Comparison of ENCODE assay signal across 28 cellular contexts in genomic region chr16:54808890-54809289, GRCh38.
"Had no signal": no experiment of that assay in that cellular context is flagged by ENCODE, and none has a peak within 500 bp of the region (broad histone marks: within the 10 kb centered on the region; RNA-seq: fewer than 3 reads in every experiment).

No MANE protein-coding gene starts in this region.

- H3K36me3 ChIP-seq: heart right ventricle, lower lobe of right lung, neural progenitor cell, neutrophil, right atrium auricular region, right lobe of liver, stomach, suprapubic skin, transverse colon, upper lobe of left lung, vagina had no signal

- H3K27me3 ChIP-seq: heart right ventricle, hepatocyte, neural progenitor cell, right atrium auricular region, right lobe of liver, stomach, suprapubic skin, transverse colon, upper lobe of left lung, vagina had no signal

- H3K27ac ChIP-seq: heart right ventricle, hepatocyte, lower lobe of right lung, neural progenitor cell, neutrophil, parathyroid adenoma, right atrium auricular region, right lobe of liver, skin epidermis, stomach, suprapubic skin, transverse colon, upper lobe of left lung, vagina had no signal

- H3K4me1 ChIP-seq: lower lobe of right lung, neural progenitor cell, parathyroid adenoma, right atrium auricular region, right lobe of liver, suprapubic skin, transverse colon, upper lobe of left lung, vagina had no signal

- H3K9me3 ChIP-seq: heart right ventricle, lower lobe of right lung, neutrophil, right atrium auricular region, right lobe of liver, stomach, suprapubic skin, transverse colon, upper lobe of left lung, vagina had no signal

- H3K4me3 ChIP-seq: heart right ventricle, hepatocyte, lower lobe of right lung, neural progenitor cell, right atrium auricular region, right lobe of liver, skin epidermis, stomach, suprapubic skin, transverse colon, upper lobe of left lung, vagina had no signal

- DNase-seq: heart right ventricle; islet precursor cell; lower lobe of right lung; mammary epithelial cell; mesendoderm; naive B cell; natural killer cell; nephron progenitor cell; occipital lobe; right lobe of liver; stimulated activated CD4-positive, alpha-beta T cell treated with anti-CD3 and anti-CD28 coated beads, Interleukin-12 subunit alpha, Interleukin-12 subunit beta, amount 100 ng/mL, for 4 hours; stimulated activated CD4-positive, alpha-beta T cell treated with anti-CD3 and anti-CD28 coated beads, Interleukin-15, amount 100 ng/mL, for 24 hours; stimulated activated CD4-positive, alpha-beta T cell treated with anti-CD3 and anti-CD28 coated beads, Interleukin-2, amount 100 ng/mL, for 24 hours; stimulated activated CD4-positive, alpha-beta T cell treated with anti-CD3 and anti-CD28 coated beads, Interleukin-4, amount 100 ng/mL, for 1 hour; stimulated activated naive B cell treated with anti-CD40 and anti-IgM and Interleukin-4, amounts not matched to agents 10 μg/mL and 1 μg/mL and 100 μg/mL, for 72 hours; stimulated activated naive CD8-positive, alpha-beta T cell treated with anti-CD3 and anti-CD28 coated beads, Interleukin-15, Interleukin-2, amounts not matched to agents 100 U/mL and 50 U/mL, for 24 hours; stomach; transverse colon; upper lobe of left lung had no signal

- ATAC-seq: heart right ventricle; left lobe of liver; lower lobe of right lung; natural killer cell; right lobe of liver; stimulated activated naive B cell treated with anti-CD40 and anti-IgM and Interleukin-4, amounts not matched to agents 10 μg/mL and 1 μg/mL and 100 μg/mL, for 72 hours; stimulated activated naive CD8-positive, alpha-beta T cell treated with anti-CD3 and anti-CD28 coated beads, Interleukin-15, Interleukin-2, amounts not matched to agents 100 U/mL and 50 U/mL, for 24 hours had no signal
